In the genomic region with DNA sequence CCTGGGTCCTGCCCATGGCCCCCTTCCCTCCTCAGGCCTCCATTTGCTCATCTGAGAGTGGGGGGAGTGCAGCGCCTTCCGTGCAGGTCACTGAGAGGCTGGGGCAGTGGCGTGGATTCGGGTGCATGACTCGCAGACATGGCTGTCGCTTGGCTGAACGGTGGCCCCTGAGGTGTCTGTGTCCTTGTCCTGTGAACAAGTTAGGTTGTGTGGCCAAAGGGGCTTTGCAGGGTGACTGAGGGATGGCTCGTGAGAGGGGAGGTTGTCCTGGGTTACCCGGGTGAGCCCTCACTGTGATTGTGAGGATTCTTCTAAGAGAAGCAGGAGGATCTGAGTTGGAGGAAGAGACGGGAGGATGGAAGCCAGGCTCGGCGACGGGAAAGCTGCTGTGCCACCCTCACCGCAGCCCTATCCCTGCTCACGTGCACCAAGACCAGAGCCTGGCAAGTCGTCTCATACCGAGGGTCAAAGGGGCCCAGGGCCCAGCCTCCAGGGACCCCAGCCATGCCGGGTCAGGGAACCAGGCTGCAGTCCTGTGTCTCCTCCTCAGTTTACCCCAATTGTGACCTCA, we compare ENCODE assay signal across 16 cellular contexts.
A peak's percentile ranks its signal among the peaks of the same experiment; 100 is the strongest.
DNase-seq lines count a peak whose midpoint lies in the region; ATAC-seq, FAIRE-seq and TF ChIP-seq lines count a peak whose summit lies in the region.
"Had no signal": no experiment of that assay in that cellular context is flagged by ENCODE, and none has a peak within 500 bp of the region (broad histone marks: within the 10 kb centered on the region; RNA-seq: fewer than 3 reads in every experiment).

No MANE protein-coding gene starts in this region.

- no peaks in the 10 kb centered on the region for H3K9me3 Mint-ChIP-seq in activated naive CD4-positive, alpha-beta T cell treated with anti-CD3 and anti-CD28 coated beads for 36 hours
- H3K9me3 Mint-ChIP-seq in central memory CD8-positive, alpha-beta T cell = no peaks in the 10 kb centered on the region
- H3K9me3 Mint-ChIP-seq: activated naive CD4-positive, alpha-beta T cell treated with anti-CD3 and anti-CD28 coated beads, Interleukin-2, amount 50 U/mL, for 24 hours had no signal

- no peak for TF ChIP-seq CTCF in thyroid gland (IDR thresholded peaks at IDR 0.05)

- TF ChIP-seq POLR2A in thyroid gland (IDR thresholded peaks at IDR 0.05) = no peak

- H3K27me3 ChIP-seq in thyroid gland = no peaks in the 10 kb centered on the region
- H3K27me3 ChIP-seq: uterus had no signal

- H3K36me3 Mint-ChIP-seq in activated naive CD4-positive, alpha-beta T cell treated with anti-CD3 and anti-CD28 coated beads for 36 hours (ENCODE audit: low read depth) = no peaks in the 10 kb centered on the region
- no peaks in the 10 kb centered on the region for H3K36me3 Mint-ChIP-seq in central memory CD8-positive, alpha-beta T cell (ENCODE audit: insufficient read depth)
- H3K36me3 Mint-ChIP-seq: activated naive CD4-positive, alpha-beta T cell treated with anti-CD3 and anti-CD28 coated beads, Interleukin-2, amount 50 U/mL, for 24 hours had no signal

- intact Hi-C loops in activated naive CD4-positive, alpha-beta T cell treated with anti-CD3 and anti-CD28 coated beads for 36 hours (cut with micrococcal nuclease) = no loop called here
- intact Hi-C loops in thyroid gland (cut with DNase I) = loop anchor here (10.0 kb wide), 1 partner anchor 319 kb away; no protein-coding TSS in a partner anchor

- H3K4me3 ChIP-seq in thyroid gland (replicated peaks in 1 of 3) = no peak overlapping the region
- H3K4me3 ChIP-seq: uterus had no signal

- no peak overlapping the region for H3K27ac Mint-ChIP-seq in activated naive CD4-positive, alpha-beta T cell treated with anti-CD3 and anti-CD28 coated beads for 36 hours
- no peak overlapping the region for H3K27ac Mint-ChIP-seq in central memory CD8-positive, alpha-beta T cell (ENCODE audit: low read depth)
- H3K27ac Mint-ChIP-seq: activated naive CD4-positive, alpha-beta T cell treated with anti-CD3 and anti-CD28 coated beads, Interleukin-2, amount 50 U/mL, for 24 hours had no signal

- peak; percentile 0 for DNase-seq in activated naive CD4-positive, alpha-beta T cell treated with anti-CD3 and anti-CD28 coated beads for 36 hours
- no peak for DNase-seq in activated naive CD4-positive, alpha-beta T cell treated with anti-CD3 and anti-CD28 coated beads, Interleukin-2, amount 50 U/mL, for 16 hours
- DNase-seq in central memory CD8-positive, alpha-beta T cell (ENCODE audit: low spot score in 2 of 2) = peak; percentile 2 to 9
- DNase-seq in mesenteric fat pad (ENCODE audit: low spot score) (peak; percentile 79), thyroid gland (peak; percentile 1 to 6), frontal cortex (ENCODE audit: low spot score in 2 of 2) (no peak), HTR-8/SVneo (ENCODE audit: insufficient read length, low spot score) (no peak)
- DNase-seq: activated CD4-positive, alpha-beta T cell treated with anti-CD3 and anti-CD28 coated beads for 4 hours; central memory CD4-positive, alpha-beta T cell; DMS153; NCI-H1092; NCI-H345; OCI-M1 had no signal

- H3K27me3 Mint-ChIP-seq in activated naive CD4-positive, alpha-beta T cell treated with anti-CD3 and anti-CD28 coated beads for 36 hours (ENCODE audit: low read depth) = no peaks in the 10 kb centered on the region
- H3K27me3 Mint-ChIP-seq in central memory CD8-positive, alpha-beta T cell = peaks cover 14% of the 10 kb centered on the region
- H3K27me3 Mint-ChIP-seq: activated naive CD4-positive, alpha-beta T cell treated with anti-CD3 and anti-CD28 coated beads, Interleukin-2, amount 50 U/mL, for 24 hours had no signal

- H3K4me1 Mint-ChIP-seq in activated naive CD4-positive, alpha-beta T cell treated with anti-CD3 and anti-CD28 coated beads for 36 hours (ENCODE audit: low read depth) = peaks cover 24% of the 10 kb centered on the region
- peaks cover 18% of the 10 kb centered on the region for H3K4me1 Mint-ChIP-seq in central memory CD8-positive, alpha-beta T cell

- H3K27ac ChIP-seq in thyroid gland = peak overlapping the region in 2 of 3 donors; percentile 83 to 93
- H3K27ac ChIP-seq: uterus had no signal

- no peaks in the 10 kb centered on the region for H3K36me3 ChIP-seq in thyroid gland
- H3K36me3 ChIP-seq: uterus had no signal

- H3K4me1 ChIP-seq in thyroid gland = peaks cover 63 to 82% of the 10 kb centered on the region in 2 donors
- H3K4me1 ChIP-seq: uterus had no signal

- no peak for FAIRE-seq in frontal cortex (lab: Jason Lieb, UNC)
- no peak for FAIRE-seq in HTR-8/SVneo (lab: Jason Lieb, UNC)

- H3K4me3 Mint-ChIP-seq in activated naive CD4-positive, alpha-beta T cell treated with anti-CD3 and anti-CD28 coated beads for 36 hours = no peak overlapping the region
- no peak overlapping the region for H3K4me3 Mint-ChIP-seq in central memory CD8-positive, alpha-beta T cell
- H3K4me3 Mint-ChIP-seq: activated naive CD4-positive, alpha-beta T cell treated with anti-CD3 and anti-CD28 coated beads, Interleukin-2, amount 50 U/mL, for 24 hours had no signal

- no peaks in the 10 kb centered on the region for H3K9me3 ChIP-seq in thyroid gland
- H3K9me3 ChIP-seq: uterus had no signal

- 85 to 90% methylated on average over 17 to 18 of the region's 18 CpGs for WGBS in thyroid gland, 2 donors

- ATAC-seq in central memory CD8-positive, alpha-beta T cell (replicated peaks; ENCODE audit: extremely low read depth, poor library complexity, severe bottlenecking) = no peak
- no peak for ATAC-seq in HG02642 (IDR thresholded peaks at IDR 0.05; ENCODE audit: poor library complexity, unreplicated experiment)

- CTCF ChIA-PET in activated naive CD4-positive, alpha-beta T cell treated with anti-CD3 and anti-CD28 coated beads for 36 hours (lab: Charles Lee) = interaction anchor here (1.4 kb wide), 1 partner anchor 9 kb away, joined by 6 read pairs; no protein-coding TSS in a partner anchor

Comparison
In these comparisons a context has a peak if more than half of its experiments do, and no peak if none do; other contexts are left out.
1. DNase-seq: peak in activated naive CD4-positive, alpha-beta T cell treated with anti-CD3 and anti-CD28 coated beads for 36 hours (single experiment), central memory CD8-positive, alpha-beta T cell (2 of 2), mesenteric fat pad (single experiment) and thyroid gland (2 of 2); none in activated naive CD4-positive, alpha-beta T cell treated with anti-CD3 and anti-CD28 coated beads, Interleukin-2, amount 50 U/mL, for 16 hours (single experiment), frontal cortex (0 of 2) and HTR-8/SVneo (single experiment).